Comparison of ENCODE assay signal across 1 cellular context in genomic region chr6:30450908-30451818, GRCh38.
A peak's percentile ranks its signal among the peaks of the same experiment; 100 is the strongest.
TF ChIP-seq lines count a peak whose summit lies in the region.

No MANE protein-coding gene starts in this region.

TF ChIP-seq in HepG2, 621 proteins besides CTCF, POLR2A, EP300 and RAD21 (continued from another document and continues in another):
- TF ChIP-seq, protein P1, sequence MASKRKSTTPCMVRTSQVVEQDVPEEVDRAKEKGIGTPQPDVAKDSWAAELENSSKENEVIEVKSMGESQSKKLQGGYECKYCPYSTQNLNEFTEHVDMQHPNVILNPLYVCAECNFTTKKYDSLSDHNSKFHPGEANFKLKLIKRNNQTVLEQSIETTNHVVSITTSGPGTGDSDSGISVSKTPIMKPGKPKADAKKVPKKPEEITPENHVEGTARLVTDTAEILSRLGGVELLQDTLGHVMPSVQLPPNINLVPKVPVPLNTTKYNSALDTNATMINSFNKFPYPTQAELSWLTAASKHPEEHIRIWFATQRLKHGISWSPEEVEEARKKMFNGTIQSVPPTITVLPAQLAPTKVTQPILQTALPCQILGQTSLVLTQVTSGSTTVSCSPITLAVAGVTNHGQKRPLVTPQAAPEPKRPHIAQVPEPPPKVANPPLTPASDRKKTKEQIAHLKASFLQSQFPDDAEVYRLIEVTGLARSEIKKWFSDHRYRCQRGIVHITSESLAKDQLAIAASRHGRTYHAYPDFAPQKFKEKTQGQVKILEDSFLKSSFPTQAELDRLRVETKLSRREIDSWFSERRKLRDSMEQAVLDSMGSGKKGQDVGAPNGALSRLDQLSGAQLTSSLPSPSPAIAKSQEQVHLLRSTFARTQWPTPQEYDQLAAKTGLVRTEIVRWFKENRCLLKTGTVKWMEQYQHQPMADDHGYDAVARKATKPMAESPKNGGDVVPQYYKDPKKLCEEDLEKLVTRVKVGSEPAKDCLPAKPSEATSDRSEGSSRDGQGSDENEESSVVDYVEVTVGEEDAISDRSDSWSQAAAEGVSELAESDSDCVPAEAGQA (IDR thresholded peaks at IDR 0.05; ENCODE audit: low read depth) = no peak
- TF ChIP-seq, protein P1 (CRISPR knock-in tag; IDR thresholded peaks at IDR 0.05; ENCODE audit: borderline replicate concordance) = no peak
- TF ChIP-seq, protein P2, sequence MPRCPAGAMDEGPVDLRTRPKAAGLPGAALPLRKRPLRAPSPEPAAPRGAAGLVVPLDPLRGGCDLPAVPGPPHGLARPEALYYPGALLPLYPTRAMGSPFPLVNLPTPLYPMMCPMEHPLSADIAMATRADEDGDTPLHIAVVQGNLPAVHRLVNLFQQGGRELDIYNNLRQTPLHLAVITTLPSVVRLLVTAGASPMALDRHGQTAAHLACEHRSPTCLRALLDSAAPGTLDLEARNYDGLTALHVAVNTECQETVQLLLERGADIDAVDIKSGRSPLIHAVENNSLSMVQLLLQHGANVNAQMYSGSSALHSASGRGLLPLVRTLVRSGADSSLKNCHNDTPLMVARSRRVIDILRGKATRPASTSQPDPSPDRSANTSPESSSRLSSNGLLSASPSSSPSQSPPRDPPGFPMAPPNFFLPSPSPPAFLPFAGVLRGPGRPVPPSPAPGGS (CRISPR knock-in tag; IDR thresholded peaks at IDR 0.05) = no peak
- no peak for TF ChIP-seq MED8 (CRISPR knock-in tag; IDR thresholded peaks at IDR 0.05; ENCODE audit: insufficient replicate concordance)
- no peak; the same call in 1 of the 2 replicates for TF ChIP-seq NRL (CRISPR knock-in tag; IDR thresholded peaks at IDR 0.05; ENCODE audit: borderline replicate concordance)
- no peak for TF ChIP-seq ZFP62 (CRISPR knock-in tag; IDR thresholded peaks at IDR 0.05)
- no peak for TF ChIP-seq RORA (CRISPR knock-in tag; IDR thresholded peaks at IDR 0.05)
- no peak for TF ChIP-seq SYNCRIP (IDR thresholded peaks at IDR 0.05; ENCODE audit: insufficient read depth, low read depth, low read length)
- no peak for TF ChIP-seq SMAD3 (CRISPR knock-in tag; IDR thresholded peaks at IDR 0.05)
- no peak for TF ChIP-seq MED1 (CRISPR knock-in tag; IDR thresholded peaks at IDR 0.05)
- TF ChIP-seq MXI1 (IDR thresholded peaks at IDR 0.05; ENCODE audit: borderline replicate concordance, low read depth, low read length) = no peak
- no peak for TF ChIP-seq CERS6 (CRISPR knock-in tag; IDR thresholded peaks at IDR 0.05)
- TF ChIP-seq KLF15 (CRISPR knock-in tag; IDR thresholded peaks at IDR 0.05; ENCODE audit: borderline replicate concordance) = no peak
- no peak for TF ChIP-seq MIER3 (CRISPR knock-in tag; IDR thresholded peaks at IDR 0.05; ENCODE audit: borderline replicate concordance)
- TF ChIP-seq NKX3-1 (CRISPR knock-in tag; IDR thresholded peaks at IDR 0.05) = no peak
- no peak for TF ChIP-seq HNF1B (CRISPR knock-in tag; IDR thresholded peaks at IDR 0.05)
- TF ChIP-seq HOXA3 (CRISPR knock-in tag; IDR thresholded peaks at IDR 0.05) = 0 out of 2 replicates have a peak, but pooled peaks have one; percentile 39
- no peak for TF ChIP-seq NR2C2 (CRISPR knock-in tag; IDR thresholded peaks at IDR 0.05; ENCODE audit: borderline replicate concordance)
- no peak for TF ChIP-seq NCOA1 (CRISPR knock-in tag; IDR thresholded peaks at IDR 0.05)
- no peak for TF ChIP-seq PATZ1 (CRISPR knock-in tag; IDR thresholded peaks at IDR 0.05)
- TF ChIP-seq HDAC2 (CRISPR knock-in tag; IDR thresholded peaks at IDR 0.05) = peak; percentile 26; the same call in 1 of the 2 replicates
- no peak for TF ChIP-seq TEAD3 (CRISPR knock-in tag; optimal IDR thresholded peaks at IDR 0.05; ENCODE audit: borderline replicate concordance)
- TF ChIP-seq, protein P3, sequence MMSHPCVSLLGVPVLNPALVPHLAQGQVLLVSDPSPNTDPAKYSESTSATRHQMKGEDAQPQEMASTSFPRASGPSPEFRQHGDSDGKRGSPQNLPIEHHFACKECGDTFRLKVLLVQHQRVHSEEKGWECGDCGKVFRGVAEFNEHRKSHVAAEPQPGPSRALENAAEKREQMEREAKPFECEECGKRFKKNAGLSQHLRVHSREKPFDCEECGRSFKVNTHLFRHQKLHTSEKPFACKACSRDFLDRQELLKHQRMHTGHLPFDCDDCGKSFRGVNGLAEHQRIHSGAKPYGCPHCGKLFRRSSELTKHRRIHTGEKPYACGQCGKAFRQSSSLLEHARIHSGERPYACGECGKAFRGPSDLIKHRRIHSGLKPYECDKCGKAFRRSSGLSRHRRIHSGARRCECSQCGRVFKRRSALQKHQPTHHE (CRISPR knock-in tag; IDR thresholded peaks at IDR 0.05; ENCODE audit: borderline replicate concordance) = 0 out of 2 replicates have a peak, but pooled peaks have one; percentile 5
- peak; percentile 58; the same call in 1 of the 2 replicates for TF ChIP-seq ZMYM3 (CRISPR knock-in tag; IDR thresholded peaks at IDR 0.05)
- TF ChIP-seq CEBPG (CRISPR knock-in tag; IDR thresholded peaks at IDR 0.05) = 0 out of 2 replicates have a peak, but pooled peaks have one; percentile 17
- 0 out of 2 replicates have a peak, but pooled peaks have one; percentile 10 for TF ChIP-seq ZNF451 (CRISPR knock-in tag; IDR thresholded peaks at IDR 0.05)
- TF ChIP-seq AHR (CRISPR knock-in tag; IDR thresholded peaks at IDR 0.05) = no peak
- TF ChIP-seq SPEN (CRISPR knock-in tag; IDR thresholded peaks at IDR 0.05; ENCODE audit: low read depth) = no peak
- 0 out of 2 replicates have a peak, but pooled peaks have one; percentile 3 for TF ChIP-seq CEBPB (IDR thresholded peaks at IDR 0.05; ENCODE audit: borderline replicate concordance, low read depth, low read length)
- TF ChIP-seq ZNF674 (CRISPR knock-in tag; IDR thresholded peaks at IDR 0.05; ENCODE audit: low read depth) = no peak
- peak; percentile 30; the same call in 1 of the 2 replicates for TF ChIP-seq NFKB2 (CRISPR knock-in tag; IDR thresholded peaks at IDR 0.05; ENCODE audit: borderline replicate concordance)
- TF ChIP-seq NONO (IDR thresholded peaks at IDR 0.05) = no peak
- no peak for TF ChIP-seq NONO (CRISPR knock-in tag; conservative IDR thresholded peaks at IDR 0.05)
- TF ChIP-seq ZNF589 (CRISPR knock-in tag; conservative IDR thresholded peaks at IDR 0.05) = no peak
- no peak for TF ChIP-seq ZNF282 (IDR thresholded peaks at IDR 0.05; ENCODE audit: partially characterized antibody)
- TF ChIP-seq SIX4 (CRISPR knock-in tag; IDR thresholded peaks at IDR 0.05) = no peak
- no peak for TF ChIP-seq ZNF335 (CRISPR knock-in tag; IDR thresholded peaks at IDR 0.05)
- no peak for TF ChIP-seq ARID2 (CRISPR knock-in tag; IDR thresholded peaks at IDR 0.05; ENCODE audit: borderline replicate concordance)
- TF ChIP-seq HOXD1 (CRISPR knock-in tag; IDR thresholded peaks at IDR 0.05) = no peak
- no peak for TF ChIP-seq ZNF17 (CRISPR knock-in tag; IDR thresholded peaks at IDR 0.05)
- TF ChIP-seq, protein P4, sequence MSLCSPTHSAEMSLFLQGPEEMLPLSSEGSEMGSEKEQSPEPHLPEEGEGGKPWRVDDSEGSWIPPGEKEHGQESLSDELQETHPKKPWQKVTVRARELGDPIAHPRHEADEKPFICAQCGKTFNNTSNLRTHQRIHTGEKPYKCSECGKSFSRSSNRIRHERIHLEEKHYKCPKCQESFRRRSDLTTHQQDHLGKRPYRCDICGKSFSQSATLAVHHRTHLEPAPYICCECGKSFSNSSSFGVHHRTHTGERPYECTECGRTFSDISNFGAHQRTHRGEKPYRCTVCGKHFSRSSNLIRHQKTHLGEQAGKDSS (CRISPR knock-in tag; IDR thresholded peaks at IDR 0.05; ENCODE audit: borderline replicate concordance, low read depth) = no peak
- TF ChIP-seq JUND (CRISPR knock-in tag; IDR thresholded peaks at IDR 0.05) = no peak
- TF ChIP-seq MYC (CRISPR knock-in tag; IDR thresholded peaks at IDR 0.05; ENCODE audit: borderline replicate concordance) = peak; percentile 14; the same call in 1 of the 2 replicates
- TF ChIP-seq SMAD9 (CRISPR knock-in tag; IDR thresholded peaks at IDR 0.05) = no peak
- no peak for TF ChIP-seq BRD4 (CRISPR knock-in tag; IDR thresholded peaks at IDR 0.05)
- no peak for TF ChIP-seq PHF5A (CRISPR knock-in tag; IDR thresholded peaks at IDR 0.05; ENCODE audit: low read depth, unreplicated experiment)
- no peak for TF ChIP-seq MAFG (CRISPR knock-in tag; IDR thresholded peaks at IDR 0.05)
- no peak for TF ChIP-seq ZNF841 (CRISPR knock-in tag; IDR thresholded peaks at IDR 0.05; ENCODE audit: borderline replicate concordance)
- no peak for TF ChIP-seq ZBTB4 (CRISPR knock-in tag; IDR thresholded peaks at IDR 0.05; ENCODE audit: borderline replicate concordance)
- TF ChIP-seq, protein P5, sequence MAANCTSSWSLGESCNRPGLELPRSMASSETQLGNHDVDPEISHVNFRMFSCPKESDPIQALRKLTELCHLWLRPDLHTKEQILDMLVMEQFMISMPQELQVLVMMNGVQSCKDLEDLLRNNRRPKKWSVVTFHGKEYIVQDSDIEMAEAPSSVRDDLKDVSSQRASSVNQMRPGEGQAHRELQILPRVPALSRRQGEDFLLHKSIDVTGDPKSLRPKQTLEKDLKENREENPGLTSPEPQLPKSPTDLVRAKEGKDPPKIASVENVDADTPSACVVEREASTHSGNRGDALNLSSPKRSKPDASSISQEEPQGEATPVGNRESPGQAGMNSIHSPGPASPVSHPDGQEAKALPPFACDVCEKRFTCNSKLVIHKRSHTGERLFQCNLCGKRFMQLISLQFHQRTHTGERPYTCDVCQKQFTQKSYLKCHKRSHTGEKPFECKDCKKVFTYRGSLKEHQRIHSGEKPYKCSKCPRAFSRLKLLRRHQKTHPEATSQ (CRISPR knock-in tag; IDR thresholded peaks at IDR 0.05; ENCODE audit: borderline replicate concordance) = no peak
